15 cellular contexts compared by ENCODE assay signal in the genomic region with DNA sequence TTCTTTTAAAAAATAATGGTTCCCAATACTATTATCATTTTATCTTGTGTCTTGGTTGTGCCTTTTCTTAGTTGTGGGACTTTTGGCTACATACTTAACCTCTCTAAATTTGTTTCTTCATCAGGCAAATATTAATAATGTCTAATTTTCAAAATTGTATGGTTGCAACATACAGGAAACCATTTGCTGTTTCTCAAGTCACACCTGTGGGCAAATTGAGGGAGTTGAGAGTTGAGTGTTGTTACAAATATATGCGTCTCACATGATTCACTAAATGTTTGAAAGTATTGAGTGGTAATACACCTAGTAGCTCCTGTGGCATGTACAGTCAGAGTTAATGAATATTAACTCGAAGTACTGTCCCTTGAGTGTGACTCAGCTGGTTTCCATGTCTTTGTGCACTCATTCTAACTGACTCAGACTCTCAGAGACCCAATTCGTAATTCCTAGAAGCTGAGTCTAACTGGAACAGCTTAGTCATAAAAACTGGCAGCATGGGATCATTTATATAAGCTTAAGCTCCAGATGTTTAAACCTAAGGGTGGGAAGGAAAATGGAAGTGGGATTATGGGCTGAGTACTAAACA.
DNase-seq lines count a peak whose midpoint lies in the region; ATAC-seq and TF ChIP-seq lines count a peak whose summit lies in the region.
"Had no signal": no experiment of that assay in that cellular context is flagged by ENCODE, and none has a peak within 500 bp of the region (broad histone marks: within the 10 kb centered on the region; RNA-seq: fewer than 3 reads in every experiment).

No MANE protein-coding gene starts in this region.

- POLR2A ChIA-PET in Panc1 (lab: Charles Lee): no interaction called here

- CTCF ChIA-PET in Panc1 (lab: Charles Lee): no interaction called here

- DNase-seq in EH (ENCODE audit: low read depth): peak; percentile 96
- DNase-seq in Panc1 (ENCODE audit: low read depth, low spot score): peak; percentile 74
- peak; percentile 99 for DNase-seq in epithelial cell of proximal tubule (ENCODE audit: low read depth)
- peak; percentile 100 for DNase-seq in renal cortical epithelial cell (ENCODE audit: low read depth)
- no peak for DNase-seq in activated CD4-positive, alpha-beta T cell treated with anti-CD3 and anti-CD28 coated beads for 4 hours
- no peak for DNase-seq in progenitor cell of endocrine pancreas (ENCODE audit: low spot score, unreplicated experiment)
- DNase-seq in stimulated activated naive CD4-positive, alpha-beta T cell treated with Interleukin-2 at 50 U/mL for 16 hours (lab: John Stamatoyannopoulos, UW): no peak
- DNase-seq in NOMO-1 (lab: John Stamatoyannopoulos, UW; ENCODE audit: unreplicated experiment in 2 of 2): no peak
- DNase-seq: activated CD4-positive, alpha-beta T cell treated with anti-CD3 and anti-CD28 coated beads, Interleukin-2, amount 10 ng/mL, durations not matched to agents 7 days and 5 days; activated naive CD4-positive, alpha-beta T cell treated with anti-CD3 and anti-CD28 coated beads, Interleukin-2, amount 10 ng/mL, durations not matched to agents 7 days and 5 days; left cardiac atrium; NCI-H187 treated with DMSO at 0.1 percent for 48 hours; pancreas; SIG-M5; transverse colon had no signal

- peaks cover 25% of the 10 kb centered on the region for H3K9me3 Mint-ChIP-seq in progenitor cell of endocrine pancreas (ENCODE audit: low read depth)

- H3K36me3 Mint-ChIP-seq in progenitor cell of endocrine pancreas (ENCODE audit: insufficient read depth): no peaks in the 10 kb centered on the region
- H3K36me3 Mint-ChIP-seq: activated naive CD4-positive, alpha-beta T cell treated with anti-CD3 and anti-CD28 coated beads, Interleukin-2, amount 10 ng/mL, durations not matched to agents 7 days and 5 days had no signal

- intact Hi-C loops in Panc1 (cut with micrococcal nuclease; ENCODE audit: unreplicated experiment): no loop called here

- H3K4me3 Mint-ChIP-seq in progenitor cell of endocrine pancreas (ENCODE audit: low read depth): no peak overlapping the region
- H3K4me3 Mint-ChIP-seq: activated CD4-positive, alpha-beta T cell treated with anti-CD3 and anti-CD28 coated beads, Interleukin-2, amount 10 ng/mL, durations not matched to agents 7 days and 5 days; activated naive CD4-positive, alpha-beta T cell treated with anti-CD3 and anti-CD28 coated beads, Interleukin-2, amount 10 ng/mL, durations not matched to agents 7 days and 5 days had no signal

- in situ Hi-C loops in Panc1 (cut with HindIII; ENCODE audit: low pct_unique_long_range_greater_than_20kb, low sequenced_read_pairs): no loop called here

- BruUV-seq in Panc1 (replicated peaks; lab: Mats Ljungman, UMichigan): no TSS peak

- H3K4me3 ChIP-seq in Panc1 (ENCODE audit: low read depth in 2 of 2, low read length in 2 of 2): no peak overlapping the region
- H3K4me3 ChIP-seq in epithelial cell of proximal tubule (ENCODE audit: low read depth, low read length): no peak overlapping the region
- H3K4me3 ChIP-seq: pancreas, transverse colon had no signal

- H3K36me3 ChIP-seq in Panc1 (ENCODE audit: control insufficient read depth, insufficient read depth, low read length): no peaks in the 10 kb centered on the region
- H3K36me3 ChIP-seq: pancreas, transverse colon had no signal

- H3K9me3 ChIP-seq in Panc1 (ENCODE audit: control insufficient read depth, insufficient read depth, low read depth, low read length): peaks cover 3% of the 10 kb centered on the region; the same call in 1 of the 2 replicates
- H3K9me3 ChIP-seq: pancreas had no signal

- peak; percentile 82 for ATAC-seq in Panc1
- ATAC-seq: left cardiac atrium had no signal

- peaks cover 2% of the 10 kb centered on the region for H3K4me1 Mint-ChIP-seq in progenitor cell of endocrine pancreas (ENCODE audit: low read depth)
- H3K4me1 Mint-ChIP-seq: activated CD4-positive, alpha-beta T cell treated with anti-CD3 and anti-CD28 coated beads, Interleukin-2, amount 10 ng/mL, durations not matched to agents 7 days and 5 days; activated naive CD4-positive, alpha-beta T cell treated with anti-CD3 and anti-CD28 coated beads, Interleukin-2, amount 10 ng/mL, durations not matched to agents 7 days and 5 days had no signal

- H3K27ac ChIP-seq in Panc1 (ENCODE audit: low read length): no peak overlapping the region
- H3K27ac ChIP-seq: pancreas, transverse colon had no signal

- H3K4me1 ChIP-seq in Panc1 (ENCODE audit: control insufficient read depth, insufficient read depth, low read length): no peaks in the 10 kb centered on the region
- H3K4me1 ChIP-seq: pancreas, transverse colon had no signal

- H3K27me3 ChIP-seq in Panc1 (ENCODE audit: control insufficient read depth, insufficient read depth, low read length): no peaks in the 10 kb centered on the region
- H3K27me3 ChIP-seq: pancreas, transverse colon had no signal

- TF ChIP-seq CTCF in Panc1 (IDR thresholded peaks at IDR 0.05) (no peak), epithelial cell of proximal tubule (conservative IDR thresholded peaks at IDR 0.05; ENCODE audit: low read depth, low read length) (no peak), progenitor cell of endocrine pancreas (IDR thresholded peaks at IDR 0.05; ENCODE audit: unreplicated experiment) (no peak)

- H3K27ac Mint-ChIP-seq in progenitor cell of endocrine pancreas: no peak overlapping the region
- H3K27ac Mint-ChIP-seq: activated CD4-positive, alpha-beta T cell treated with anti-CD3 and anti-CD28 coated beads, Interleukin-2, amount 10 ng/mL, durations not matched to agents 7 days and 5 days; activated naive CD4-positive, alpha-beta T cell treated with anti-CD3 and anti-CD28 coated beads, Interleukin-2, amount 10 ng/mL, durations not matched to agents 7 days and 5 days had no signal

- H3K27me3 Mint-ChIP-seq in progenitor cell of endocrine pancreas: no peaks in the 10 kb centered on the region
- H3K27me3 Mint-ChIP-seq: activated CD4-positive, alpha-beta T cell treated with anti-CD3 and anti-CD28 coated beads, Interleukin-2, amount 10 ng/mL, durations not matched to agents 7 days and 5 days; activated naive CD4-positive, alpha-beta T cell treated with anti-CD3 and anti-CD28 coated beads, Interleukin-2, amount 10 ng/mL, durations not matched to agents 7 days and 5 days had no signal

Comparison
In these comparisons a context has a peak if more than half of its experiments do, and no peak if none do; other contexts are left out.
1. DNase-seq: peak in EH (single experiment), Panc1 (single experiment), epithelial cell of proximal tubule (single experiment) and renal cortical epithelial cell (single experiment); none in activated CD4-positive, alpha-beta T cell treated with anti-CD3 and anti-CD28 coated beads for 4 hours (0 of 2), progenitor cell of endocrine pancreas (single experiment), stimulated activated naive CD4-positive, alpha-beta T cell treated with Interleukin-2 at 50 U/mL for 16 hours (single experiment) and NOMO-1 (0 of 2).